ENCODE assay signal across 3 cellular contexts in genomic region chr12:116646901-116647300, GRCh38.
TF ChIP-seq lines count a peak whose summit lies in the region.

No MANE protein-coding gene starts in this region.

TF ChIP-seq in HepG2, 621 proteins besides CTCF, POLR2A, EP300 and RAD21:
- peak; percentile 85; the same call in 1 of the 2 replicates for TF ChIP-seq PCBP1 (IDR thresholded peaks at IDR 0.05; ENCODE audit: borderline replicate concordance, low read depth, low read length)
- TF ChIP-seq HNRNPK (IDR thresholded peaks at IDR 0.05; ENCODE audit: low read depth, low read length, poor library complexity, severe bottlenecking) = peak; percentile 70
- no peak for TF ChIP-seq REST (IDR thresholded peaks at IDR 0.05; ENCODE audit: borderline replicate concordance in 1 of 2, low read depth in 1 of 2, low read length in 2 of 2)
- TF ChIP-seq, protein P1, sequence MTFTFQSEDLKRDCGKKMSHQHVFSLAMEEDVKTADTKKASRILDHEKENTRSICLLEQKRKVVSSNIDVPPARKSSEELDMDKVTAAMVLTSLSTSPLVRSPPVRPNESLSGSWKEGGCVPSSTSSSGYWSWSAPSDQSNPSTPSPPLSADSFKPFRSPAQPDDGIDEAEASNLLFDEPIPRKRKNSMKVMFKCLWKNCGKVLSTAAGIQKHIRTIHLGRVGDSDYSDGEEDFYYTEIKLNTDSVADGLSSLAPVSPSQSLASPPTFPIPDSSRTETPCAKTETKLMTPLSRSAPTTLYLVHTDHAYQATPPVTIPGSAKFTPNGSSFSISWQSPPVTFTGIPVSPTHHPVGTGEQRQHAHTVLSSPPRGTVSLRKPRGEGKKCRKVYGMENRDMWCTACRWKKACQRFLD (CRISPR knock-in tag; IDR thresholded peaks at IDR 0.05; ENCODE audit: borderline replicate concordance) = no peak
- peak; percentile 92 for TF ChIP-seq PCBP2 (optimal IDR thresholded peaks at IDR 0.05; ENCODE audit: low read depth, low read length, poor library complexity, severe bottlenecking)

TF ChIP-seq in WTC11, 78 proteins besides CTCF, POLR2A, EP300 and RAD21:
- TF ChIP-seq GABPB1 (CRISPR knock-in tag; IDR thresholded peaks at IDR 0.05) (no peak), ZNF512 (CRISPR knock-in tag; IDR thresholded peaks at IDR 0.05; ENCODE audit: borderline replicate concordance) (peak; percentile 65; the same call in 1 of the 2 replicates)

TF ChIP-seq in H1, 55 proteins besides CTCF, POLR2A, EP300 and RAD21:
- TF ChIP-seq TAF7 (optimal IDR thresholded peaks at IDR 0.05; ENCODE audit: borderline replicate concordance, low read depth, low read length) = no peak
TF ChIP-seq in H1: peak in this region for 0.
